1 cellular context compared by ENCODE assay signal in the genomic region with DNA sequence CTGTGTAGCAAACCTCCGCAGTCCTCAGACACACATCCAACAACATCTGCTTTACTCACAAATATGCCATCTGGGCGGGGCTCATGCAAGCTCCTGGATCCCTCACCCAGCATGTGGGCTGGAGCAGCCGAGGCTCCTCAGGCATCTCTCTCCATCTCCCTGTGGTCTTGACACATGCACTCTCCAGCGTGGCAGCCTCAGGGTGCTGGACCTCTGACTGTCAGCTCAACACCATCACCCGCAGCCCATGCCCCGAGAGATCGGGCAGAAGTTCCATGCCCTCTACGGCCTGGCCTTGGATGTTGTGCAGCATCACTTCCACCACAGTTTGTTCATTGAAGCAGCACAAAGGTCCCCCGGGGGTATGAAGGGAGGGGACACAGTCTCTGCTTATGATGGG.
TF ChIP-seq lines count a peak whose summit lies in the region.

No MANE protein-coding gene starts in this region.

TF ChIP-seq in H1, 55 proteins besides CTCF, POLR2A, EP300 and RAD21:
- TF ChIP-seq POLR2AphosphoS5 (IDR thresholded peaks at IDR 0.05; ENCODE audit: low read depth, low read length): no peak
- no peak for TF ChIP-seq BRCA1 (IDR thresholded peaks at IDR 0.05; ENCODE audit: low read depth, low read length)
- TF ChIP-seq ZNF274 (IDR thresholded peaks at IDR 0.05; ENCODE audit: borderline replicate concordance, extremely low read depth, low read length): no peak
- TF ChIP-seq CBX5 (IDR thresholded peaks at IDR 0.05; ENCODE audit: low read depth, low read length): no peak
- no peak for TF ChIP-seq SIRT6 (IDR thresholded peaks at IDR 0.05; ENCODE audit: low read length)
- no peak for TF ChIP-seq BCL11A (IDR thresholded peaks at IDR 0.05; ENCODE audit: low read depth in 2 of 2, low read length in 2 of 2)
- TF ChIP-seq SP4 (IDR thresholded peaks at IDR 0.05; ENCODE audit: low read length): no peak
- TF ChIP-seq EZH2 (IDR thresholded peaks at IDR 0.05; ENCODE audit: low read depth, low read length, severe bottlenecking): no peak
- TF ChIP-seq RFX5 (IDR thresholded peaks at IDR 0.05; ENCODE audit: borderline replicate concordance, low read depth, low read length): no peak
- no peak for TF ChIP-seq JUN (IDR thresholded peaks at IDR 0.05; ENCODE audit: low read depth, low read length)
